15 cellular contexts compared by ENCODE assay signal in genomic region chr10:49298666-49298989, GRCh38. TPM values are rescaled to one million over a fixed set of nuclear protein-coding genes. Genes with fewer than 3 reads are reported as not detected.
DNase-seq lines count a peak whose midpoint lies in the region; ATAC-seq and TF ChIP-seq lines count a peak whose summit lies in the region.
"Had no signal": no experiment of that assay in that cellular context is flagged by ENCODE, and none has a peak within 500 bp of the region (broad histone marks: within the 10 kb centered on the region; RNA-seq: fewer than 3 reads in every experiment).

No MANE protein-coding gene starts in this region.

- no TSS peak for BruUV-seq in PC-3 (replicated peaks; lab: Mats Ljungman, UMichigan)

- H3K9me3 Mint-ChIP-seq in neural progenitor cell (no peaks in the 10 kb centered on the region), HFFc6 (no peaks in the 10 kb centered on the region)

- POLR2A ChIA-PET in AG04450 (lab: Yijun Ruan, JAX): no interaction called here
- POLR2A ChIA-PET in PC-3 (lab: Charles Lee; ENCODE audit: unreplicated experiment): no interaction called here

- H3K9me3 ChIP-seq in AG04450 (ENCODE audit: control insufficient read depth, insufficient read depth, low read length): no peaks in the 10 kb centered on the region; the same call in 1 of the 2 replicates
- no peaks in the 10 kb centered on the region for H3K9me3 ChIP-seq in PC-3 (ENCODE audit: low read length)
- H3K9me3 ChIP-seq in neural progenitor cell (ENCODE audit: low read depth): no peaks in the 10 kb centered on the region
- H3K9me3 ChIP-seq: adrenal gland, uterus had no signal

- H3K4me1 Mint-ChIP-seq in neural progenitor cell (peaks cover 56% of the 10 kb centered on the region), HFFc6 (ENCODE audit: low read depth) (peaks cover 7% of the 10 kb centered on the region; the same call in 1 of the 2 replicates)

- ATAC-seq in PC-3: peak; percentile 43
- peak; percentile 79 for ATAC-seq in Right ventricle myocardium superior (ENCODE audit: poor library complexity)
- ATAC-seq in HG03280 (IDR thresholded peaks at IDR 0.05; ENCODE audit: unreplicated experiment): no peak

- H3F3A ChIP-seq in PC-3 (ENCODE audit: low read length, unreplicated experiment) (no peaks in the 10 kb centered on the region), neural progenitor cell (ENCODE audit: low read depth) (no peaks in the 10 kb centered on the region)

- H3K36me3 Mint-ChIP-seq in neural progenitor cell: no peaks in the 10 kb centered on the region
- no peaks in the 10 kb centered on the region for H3K36me3 Mint-ChIP-seq in HFFc6 (ENCODE audit: low read depth)

- CTCF ChIA-PET in AG04450 (lab: Charles Lee): no interaction called here
- CTCF ChIA-PET in PC-3 (lab: Charles Lee): interaction anchor here (0.7 kb wide), 1 partner anchor 368 kb away, joined by 3 read pairs; no protein-coding TSS in a partner anchor

- H4K20me1 ChIP-seq in PC-3 (ENCODE audit: low read length) (no peaks in the 10 kb centered on the region), neural progenitor cell (ENCODE audit: low read depth) (no peaks in the 10 kb centered on the region)

- H3K4me2 ChIP-seq in PC-3 (ENCODE audit: low read length) (peak overlapping the region; percentile 5), neural progenitor cell (no peak overlapping the region)

- H2AFZ ChIP-seq in PC-3 (ENCODE audit: low read length): peak overlapping the region; percentile 14; the same call in 1 of the 2 replicates
- no peak overlapping the region for H2AFZ ChIP-seq in neural progenitor cell (replicated peaks)

- H3K4me3 Mint-ChIP-seq in neural progenitor cell: no peak overlapping the region
- no peak overlapping the region for H3K4me3 Mint-ChIP-seq in HFFc6

- H3K27ac ChIP-seq in AG04450 (ENCODE audit: low read depth, low read length) (peak overlapping the region; percentile 11), PC-3 (ENCODE audit: low read length) (no peak overlapping the region), neural progenitor cell (no peak overlapping the region)
- H3K27ac ChIP-seq: adrenal gland, uterus had no signal

- DNase-seq in AG04450 (ENCODE audit: low read depth, low spot score) (no peak), PC-3 (peak; percentile 35), Right ventricle myocardium superior (peak; percentile 80), neural progenitor cell (ENCODE audit: low spot score) (peak; percentile 36), NCI-H1048 (lab: John Stamatoyannopoulos, UW) (no peak), GDM1 (lab: John Stamatoyannopoulos, UW) (no peak), HFFc6 (no peak)
- DNase-seq: activated CD4-positive, CD25-positive, alpha-beta regulatory T cell; effector CD8-positive, alpha-beta T cell; OCI-M1 had no signal

- no peak overlapping the region for H3K4me3 ChIP-seq in AG04450 (ENCODE audit: low read depth, low read length)
- no peak overlapping the region for H3K4me3 ChIP-seq in PC-3 (ENCODE audit: low read length)
- no peak overlapping the region for H3K4me3 ChIP-seq in neural progenitor cell
- H3K4me3 ChIP-seq: adrenal gland, uterus had no signal

- peak overlapping the region; percentile 59 for H3K27ac Mint-ChIP-seq in neural progenitor cell
- H3K27ac Mint-ChIP-seq in HFFc6: no peak overlapping the region

- no peak overlapping the region for H3K9ac ChIP-seq in PC-3 (ENCODE audit: low read length)
- H3K9ac ChIP-seq in neural progenitor cell: no peak overlapping the region

- H3K27me3 Mint-ChIP-seq in neural progenitor cell (ENCODE audit: insufficient read depth, low read depth) (peaks cover 2% of the 10 kb centered on the region), HFFc6 (ENCODE audit: insufficient read depth) (peaks cover 65% of the 10 kb centered on the region)

- intact Hi-C loops in PC-3 (cut with micrococcal nuclease): no loop called here
- intact Hi-C loops in Right ventricle myocardium superior (cut with DNase I): loop anchor here (5.0 kb wide), 1 partner anchor 71 kb away; no protein-coding TSS in a partner anchor

- H3K79me2 ChIP-seq in PC-3 (ENCODE audit: low read length) (no peaks in the 10 kb centered on the region), neural progenitor cell (ENCODE audit: low read depth) (no peaks in the 10 kb centered on the region)

- no peaks in the 10 kb centered on the region; the same call in 1 of the 2 replicates for H3K4me1 ChIP-seq in PC-3 (ENCODE audit: insufficient read depth, low read length)
- peaks cover 34% of the 10 kb centered on the region for H3K4me1 ChIP-seq in neural progenitor cell
- H3K4me1 ChIP-seq: adrenal gland, uterus had no signal

- H3K36me3 ChIP-seq in PC-3 (ENCODE audit: low read depth, low read length) (no peaks in the 10 kb centered on the region), neural progenitor cell (no peaks in the 10 kb centered on the region)
- H3K36me3 ChIP-seq: adrenal gland, uterus had no signal

- no peaks in the 10 kb centered on the region for H3K9me2 ChIP-seq in PC-3 (replicated peaks; ENCODE audit: low read length)

- TF ChIP-seq CTCF in AG04450 (IDR thresholded peaks at IDR 0.05; ENCODE audit: low read depth, low read length): no peak
- no peak for TF ChIP-seq CTCF in PC-3 (conservative IDR thresholded peaks at IDR 0.05; ENCODE audit: low read depth, low read length)
- no peak for TF ChIP-seq CTCF in neural progenitor cell (IDR thresholded peaks at IDR 0.05)
- no peak for TF ChIP-seq CTCF in HFFc6 (IDR thresholded peaks at IDR 0.05)

- H3K27me3 ChIP-seq in AG04450 (ENCODE audit: control insufficient read depth, insufficient read depth, low read length): peaks cover 22% of the 10 kb centered on the region
- H3K27me3 ChIP-seq in PC-3 (ENCODE audit: low read length): peaks cover 82% of the 10 kb centered on the region
- H3K27me3 ChIP-seq in neural progenitor cell: peaks cover 11% of the 10 kb centered on the region
- H3K27me3 ChIP-seq: adrenal gland, uterus had no signal

RNA-seq across cellular contexts. Expression of gene C10orf71, which starts 0.3 kb away (rescaled TPM):
- polyA plus RNA-seq in AG04450 (2011; rRNA removed): not detected in 2 replicates
- polyA minus RNA-seq in AG04450 (2011; rRNA and poly(A)+ RNA removed): not detected in 2 replicates
- total RNA-seq in PC-3 (2014; rRNA removed): not detected in 2 replicates
- total RNA-seq in Right ventricle myocardium superior: 108 TPM
- total RNA-seq in neural progenitor cell (ENCODE audit: low replicate concordance): not detected in 2 replicates
- total RNA-seq in HFFc6 (2021; fragmentation: NEBNext Ultra II Directional; extraction: Animal tissue kit (Norgen Biotek cat#: 25700)): not detected
- total RNA-seq: glomerular endothelial cell, liver, uterus had no signal

Comparison
In these comparisons a context has a peak if more than half of its experiments do, and no peak if none do; other contexts are left out.
1. DNase-seq: peak in PC-3 (single experiment), Right ventricle myocardium superior (single experiment) and neural progenitor cell (single experiment); none in AG04450 (single experiment), NCI-H1048 (single experiment), GDM1 (single experiment) and HFFc6 (single experiment).
2. RNA of gene C10orf71, which starts 0.3 kb away (total RNA-seq): 108 TPM in Right ventricle myocardium superior (single experiment); not detected in PC-3, not detected in neural progenitor cell and not detected in HFFc6; every median in the first group is over 100 times any median in the second.